ENCODE assay signal across 10 cellular contexts in the genomic region with DNA sequence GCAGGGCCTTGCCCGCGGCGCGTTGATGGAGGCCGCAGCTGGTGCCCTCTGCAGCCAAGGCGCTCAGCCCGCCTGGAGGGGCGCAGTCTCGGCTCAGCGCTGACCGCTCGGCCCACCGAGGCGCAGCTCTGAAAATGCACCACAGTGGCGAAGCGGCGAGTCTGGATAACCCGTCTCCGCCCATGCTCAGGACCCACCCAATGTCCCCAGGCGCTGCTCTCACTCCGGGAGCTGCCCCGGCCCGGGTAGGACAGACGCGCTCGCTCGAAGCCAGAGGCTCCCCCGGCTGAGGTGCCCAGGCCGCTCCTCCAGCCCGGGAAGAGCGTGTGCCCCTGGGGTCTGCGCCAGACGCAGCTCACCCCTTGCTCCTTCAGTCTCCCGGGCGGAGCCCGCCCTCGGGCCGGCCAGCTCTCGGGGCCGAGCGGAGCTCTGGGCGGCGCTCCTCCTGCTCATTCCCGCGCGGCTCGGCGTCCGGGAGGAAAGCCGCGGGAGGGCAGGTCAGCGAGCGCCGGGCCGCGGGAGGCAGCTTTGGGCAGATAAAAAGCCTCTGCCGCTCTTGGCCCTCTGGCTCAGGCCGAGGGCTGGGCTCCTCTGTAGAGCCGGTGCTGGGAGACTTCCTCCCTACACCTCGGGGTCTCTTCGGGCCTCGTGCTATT. TPM values are rescaled to one million over a fixed set of nuclear protein-coding genes. Genes with fewer than 3 reads are reported as not detected.
DNase-seq lines count a peak whose midpoint lies in the region; ATAC-seq and TF ChIP-seq lines count a peak whose summit lies in the region.
"Had no signal": no experiment of that assay in that cellular context is flagged by ENCODE, and none has a peak within 500 bp of the region (broad histone marks: within the 10 kb centered on the region; RNA-seq: fewer than 3 reads in every experiment).

No MANE protein-coding gene starts in this region.

- peak overlapping the region; percentile 39 for H3K4me3 ChIP-seq in HL-60 (replicated peaks; ENCODE audit: insufficient read depth, low read length)

- H3K27me3 ChIP-seq in HL-60 (ENCODE audit: insufficient read depth, poor library complexity, severe bottlenecking) (peaks cover 56% of the 10 kb centered on the region), foreskin keratinocyte (peaks cover 61% of the 10 kb centered on the region)

- peak overlapping the region; percentile 66 for H3K4me3 Mint-ChIP-seq in Calu3 (ENCODE audit: low read depth, unreplicated experiment)
- H3K4me3 Mint-ChIP-seq in activated CD4-positive, alpha-beta memory T cell treated with anti-CD3 and anti-CD28 coated beads, Interleukin-2, amount 10 ng/mL, durations not matched to agents 7 days and 5 days, result peak overlapping the region; percentile 57

- peaks cover 16% of the 10 kb centered on the region for H3K36me3 Mint-ChIP-seq in Calu3 (ENCODE audit: insufficient read depth, unreplicated experiment)
- H3K36me3 Mint-ChIP-seq in activated CD4-positive, alpha-beta memory T cell treated with anti-CD3 and anti-CD28 coated beads, Interleukin-2, amount 10 ng/mL, durations not matched to agents 7 days and 5 days (ENCODE audit: low read depth), result peaks cover 13% of the 10 kb centered on the region

- H3K27ac Mint-ChIP-seq in Calu3 (ENCODE audit: unreplicated experiment), result no peak overlapping the region
- H3K27ac Mint-ChIP-seq in activated CD4-positive, alpha-beta memory T cell treated with anti-CD3 and anti-CD28 coated beads, Interleukin-2, amount 10 ng/mL, durations not matched to agents 7 days and 5 days, result no peak overlapping the region

- POLR2A ChIA-PET in activated CD4-positive, alpha-beta memory T cell treated with anti-CD3 and anti-CD28 coated beads, Interleukin-2, amount 10 ng/mL, durations not matched to agents 7 days and 5 days (lab: Charles Lee), result interaction anchor here (0.8 to 1.6 kb wide), 5 partner anchors 9 to 659 kb away, joined by 3 to 5 read pairs (median 3); partner anchors contain the start of gene PSMD14

- no peaks in the 10 kb centered on the region for H3K9me3 Mint-ChIP-seq in Calu3 (ENCODE audit: low read depth, unreplicated experiment)
- H3K9me3 Mint-ChIP-seq in activated CD4-positive, alpha-beta memory T cell treated with anti-CD3 and anti-CD28 coated beads, Interleukin-2, amount 10 ng/mL, durations not matched to agents 7 days and 5 days, result no peaks in the 10 kb centered on the region

- H3K27ac ChIP-seq in HL-60 (replicated peaks) (no peak overlapping the region), foreskin keratinocyte (no peak overlapping the region)

- TSS peak; percentile 16 for BruUV-seq in Calu3 (replicated peaks; lab: Mats Ljungman, UMichigan)

- TF ChIP-seq CTCF in Calu3 (IDR thresholded peaks at IDR 0.05; ENCODE audit: unreplicated experiment) (no peak), HL-60 (IDR thresholded peaks at IDR 0.05; ENCODE audit: insufficient read depth, low read length) (no peak), foreskin keratinocyte (conservative IDR thresholded peaks at IDR 0.05) (no peak)

- CTCF ChIA-PET in Calu3 (lab: Charles Lee), result interaction anchor here (0.5 kb wide), 1 partner anchor 413 kb away, joined by 4 read pairs; no protein-coding TSS in a partner anchor
- CTCF ChIA-PET in activated CD4-positive, alpha-beta memory T cell treated with anti-CD3 and anti-CD28 coated beads, Interleukin-2, amount 10 ng/mL, durations not matched to agents 7 days and 5 days (lab: Charles Lee), result interaction anchor here (0.5 kb wide), 1 partner anchor 20 kb away, joined by 3 read pairs; no protein-coding TSS in a partner anchor

- intact Hi-C loops in Calu3 (cut with micrococcal nuclease; ENCODE audit: unreplicated experiment), result no loop called here

- H3K27me3 Mint-ChIP-seq in Calu3 (ENCODE audit: unreplicated experiment), result peaks cover 45% of the 10 kb centered on the region
- H3K27me3 Mint-ChIP-seq in activated CD4-positive, alpha-beta memory T cell treated with anti-CD3 and anti-CD28 coated beads, Interleukin-2, amount 10 ng/mL, durations not matched to agents 7 days and 5 days, result peaks cover 52% of the 10 kb centered on the region

- ATAC-seq in GM19328 (IDR thresholded peaks at IDR 0.05; ENCODE audit: unreplicated experiment), result peak; percentile 46
- peak; percentile 63 for ATAC-seq in foreskin keratinocyte
- no peak for ATAC-seq in HG03280 (IDR thresholded peaks at IDR 0.05; ENCODE audit: unreplicated experiment)

- DNase-seq in Calu3 (peak; percentile 51), HL-60 (ENCODE audit: low read depth in 1 of 2, low spot score in 1 of 2) (no peak), foreskin keratinocyte (no peak), occipital lobe (lab: John Stamatoyannopoulos, UW) (peak; percentile 27), NOMO-1 treated with DMSO at 0.1 percent for 48 hours (lab: John Stamatoyannopoulos, UW; ENCODE audit: unreplicated experiment) (no peak)
- no peak for DNase-seq in activated CD4-positive, alpha-beta memory T cell treated with anti-CD3 and anti-CD28 coated beads, Interleukin-2, amount 10 ng/mL, durations not matched to agents 7 days and 5 days

- H3K4me1 Mint-ChIP-seq in Calu3 (ENCODE audit: low read depth, unreplicated experiment), result peaks cover 25% of the 10 kb centered on the region
- H3K4me1 Mint-ChIP-seq in activated CD4-positive, alpha-beta memory T cell treated with anti-CD3 and anti-CD28 coated beads, Interleukin-2, amount 10 ng/mL, durations not matched to agents 7 days and 5 days, result peaks cover 43% of the 10 kb centered on the region

- H3K4me1 ChIP-seq in foreskin keratinocyte, result peaks cover 7% of the 10 kb centered on the region

RNA-seq across cellular contexts. Expression of gene TBR1, which starts 1.6 kb away (rescaled TPM):
- total RNA-seq in Calu3 (2022) (0.07 and 0.34 TPM in 2 replicates), foreskin keratinocyte (not detected in 2 replicates), occipital lobe (53.7 TPM)
- not detected for total RNA-seq in activated CD4-positive, alpha-beta memory T cell treated with anti-CD3 and anti-CD28 coated beads, Interleukin-2, amount 10 ng/mL, durations not matched to agents 7 days and 5 days
- polyA plus RNA-seq in foreskin keratinocyte, result not detected in 2 replicates
- total RNA-seq: activated CD8-positive, alpha-beta memory T cell treated with anti-CD3 and anti-CD28 coated beads for 36 hours; subcutaneous adipose tissue had no signal

Comparison
In these comparisons a context has a peak if more than half of its experiments do, and no peak if none do; other contexts are left out.
1. DNase-seq: peak in Calu3 (single experiment) and occipital lobe (single experiment); none in HL-60 (0 of 2), activated CD4-positive, alpha-beta memory T cell treated with anti-CD3 and anti-CD28 coated beads, Interleukin-2, amount 10 ng/mL, durations not matched to agents 7 days and 5 days (single experiment), foreskin keratinocyte (0 of 2) and NOMO-1 treated with DMSO at 0.1 percent for 48 hours (single experiment).
2. RNA of gene TBR1, which starts 1.6 kb away (total RNA-seq): 53.7 TPM in occipital lobe (single experiment); 0.07 to 0.34 TPM in Calu3, not detected in activated CD4-positive, alpha-beta memory T cell treated with anti-CD3 and anti-CD28 coated beads, Interleukin-2, amount 10 ng/mL, durations not matched to agents 7 days and 5 days and not detected in foreskin keratinocyte; every median in the first group is over 10 times any median in the second.